1 cellular context compared by ENCODE assay signal in the genomic region with DNA sequence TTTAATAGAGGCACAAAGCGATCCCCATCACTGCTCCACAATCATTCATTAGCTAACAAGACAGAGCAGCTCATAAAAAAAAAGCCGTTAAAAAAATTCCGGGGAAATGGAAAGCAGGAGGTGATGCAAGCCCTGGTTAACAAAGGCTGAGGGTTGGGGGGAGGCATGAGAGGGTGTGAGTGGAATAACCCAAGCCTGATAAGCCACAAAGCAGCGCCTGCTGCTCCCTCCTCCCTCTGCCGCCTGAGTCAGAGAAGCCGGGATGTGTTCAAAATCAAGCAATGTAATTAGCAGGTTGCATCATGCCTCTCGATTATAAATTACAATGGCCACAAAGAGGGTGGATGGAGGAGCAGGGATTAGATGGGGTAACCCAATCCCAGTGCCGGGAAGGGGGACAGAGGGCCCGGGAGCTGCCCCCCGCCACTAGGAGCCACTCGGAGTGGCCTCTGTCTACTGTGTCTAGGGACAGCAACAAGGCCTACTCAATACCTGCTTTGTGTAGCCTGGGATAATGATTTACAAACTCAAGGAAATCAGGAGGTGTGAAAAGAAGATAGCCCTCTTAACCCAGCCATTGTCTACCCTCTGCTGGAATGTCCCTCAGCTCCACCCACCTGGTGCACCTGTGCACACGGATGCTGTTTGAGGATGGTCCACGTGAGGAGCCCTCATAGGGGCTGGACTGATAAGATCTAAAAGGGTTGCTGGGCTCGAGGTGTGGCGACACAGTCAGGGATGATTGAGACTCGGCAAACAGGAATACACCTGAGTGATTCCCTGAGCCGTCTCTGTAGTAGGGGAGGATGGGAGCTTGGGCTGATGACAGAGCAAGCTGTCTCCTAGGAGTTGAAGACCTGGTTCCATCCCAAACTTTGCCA.
TF ChIP-seq lines count a peak whose summit lies in the region.

No MANE protein-coding gene starts in this region.

TF ChIP-seq in K562, 482 proteins besides CTCF, POLR2A, EP300 and RAD21 (continued from another document and continues in another):
- TF ChIP-seq, protein P1, sequence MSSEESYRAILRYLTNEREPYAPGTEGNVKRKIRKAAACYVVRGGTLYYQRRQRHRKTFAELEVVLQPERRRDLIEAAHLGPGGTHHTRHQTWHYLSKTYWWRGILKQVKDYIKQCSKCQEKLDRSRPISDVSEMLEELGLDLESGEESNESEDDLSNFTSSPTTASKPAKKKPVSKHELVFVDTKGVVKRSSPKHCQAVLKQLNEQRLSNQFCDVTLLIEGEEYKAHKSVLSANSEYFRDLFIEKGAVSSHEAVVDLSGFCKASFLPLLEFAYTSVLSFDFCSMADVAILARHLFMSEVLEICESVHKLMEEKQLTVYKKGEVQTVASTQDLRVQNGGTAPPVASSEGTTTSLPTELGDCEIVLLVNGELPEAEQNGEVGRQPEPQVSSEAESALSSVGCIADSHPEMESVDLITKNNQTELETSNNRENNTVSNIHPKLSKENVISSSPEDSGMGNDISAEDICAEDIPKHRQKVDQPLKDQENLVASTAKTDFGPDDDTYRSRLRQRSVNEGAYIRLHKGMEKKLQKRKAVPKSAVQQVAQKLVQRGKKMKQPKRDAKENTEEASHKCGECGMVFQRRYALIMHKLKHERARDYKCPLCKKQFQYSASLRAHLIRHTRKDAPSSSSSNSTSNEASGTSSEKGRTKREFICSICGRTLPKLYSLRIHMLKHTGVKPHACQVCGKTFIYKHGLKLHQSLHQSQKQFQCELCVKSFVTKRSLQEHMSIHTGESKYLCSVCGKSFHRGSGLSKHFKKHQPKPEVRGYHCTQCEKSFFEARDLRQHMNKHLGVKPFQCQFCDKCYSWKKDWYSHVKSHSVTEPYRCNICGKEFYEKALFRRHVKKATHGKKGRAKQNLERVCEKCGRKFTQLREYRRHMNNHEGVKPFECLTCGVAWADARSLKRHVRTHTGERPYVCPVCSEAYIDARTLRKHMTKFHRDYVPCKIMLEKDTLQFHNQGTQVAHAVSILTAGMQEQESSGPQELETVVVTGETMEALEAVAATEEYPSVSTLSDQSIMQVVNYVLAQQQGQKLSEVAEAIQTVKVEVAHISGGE (CRISPR knock-in tag; IDR thresholded peaks at IDR 0.05), result no peak; a peak in 2 of 6 replicates
- TF ChIP-seq ZNF184 (CRISPR knock-in tag; IDR thresholded peaks at IDR 0.05) (no peak), C11orf30 (IDR thresholded peaks at IDR 0.05; ENCODE audit: low read depth) (no peak), GATAD2B (IDR thresholded peaks at IDR 0.05; ENCODE audit: borderline replicate concordance) (no peak), JUND (IDR thresholded peaks at IDR 0.05; ENCODE audit: borderline replicate concordance, low read depth, low read length) (peak; percentile 97), JUND (tag; IDR thresholded peaks at IDR 0.05; ENCODE audit: borderline replicate concordance, low read depth, low read length) (peak; percentile 91; the same call in 2 of the 3 replicates), MYNN (IDR thresholded peaks at IDR 0.05) (peak; percentile 85), MYNN (CRISPR knock-in tag; IDR thresholded peaks at IDR 0.05) (no peak), FOXM1 (IDR thresholded peaks at IDR 0.05; ENCODE audit: low read depth) (peak; percentile 49; the same call in 1 of the 2 replicates), FOXM1 (CRISPR knock-in tag; IDR thresholded peaks at IDR 0.05; ENCODE audit: low read depth) (no peak), ZNF764 (CRISPR knock-in tag; IDR thresholded peaks at IDR 0.05; ENCODE audit: low read depth) (no peak), HCFC1 (IDR thresholded peaks at IDR 0.05; ENCODE audit: low read depth, low read length) (peak; percentile 29; the same call in 1 of the 2 replicates), SAP30 (IDR thresholded peaks at IDR 0.05; ENCODE audit: borderline replicate concordance, insufficient read depth, low read depth, low read length, poor library complexity, severe bottlenecking) (no peak), ZNF212 (CRISPR knock-in tag; IDR thresholded peaks at IDR 0.05) (peak; percentile 78; the same call in 1 of the 2 replicates), ZNF41 (CRISPR knock-in tag; conservative IDR thresholded peaks at IDR 0.05) (peak; percentile 81), ZNF589 (CRISPR knock-in tag; IDR thresholded peaks at IDR 0.05; ENCODE audit: low read depth) (no peak; the same call in none of the 2 replicates), ZNF79 (CRISPR knock-in tag; IDR thresholded peaks at IDR 0.05; ENCODE audit: low read depth) (peak; percentile 72), CREM (IDR thresholded peaks at IDR 0.05; ENCODE audit: low read depth) (peak; percentile 66; the same call in 1 of the 2 replicates), STAT5A (IDR thresholded peaks at IDR 0.05; ENCODE audit: borderline replicate concordance, low read length) (peak; percentile 59; the same call in 1 of the 2 replicates), KLF10 (CRISPR knock-in tag; IDR thresholded peaks at IDR 0.05) (no peak), MCM2 (IDR thresholded peaks at IDR 0.05; ENCODE audit: low read depth) (no peak), RAD51 (IDR thresholded peaks at IDR 0.05; ENCODE audit: borderline replicate concordance, low read depth) (no peak), KDM2B (CRISPR knock-in tag; IDR thresholded peaks at IDR 0.05) (no peak)
- TF ChIP-seq, protein P2, sequence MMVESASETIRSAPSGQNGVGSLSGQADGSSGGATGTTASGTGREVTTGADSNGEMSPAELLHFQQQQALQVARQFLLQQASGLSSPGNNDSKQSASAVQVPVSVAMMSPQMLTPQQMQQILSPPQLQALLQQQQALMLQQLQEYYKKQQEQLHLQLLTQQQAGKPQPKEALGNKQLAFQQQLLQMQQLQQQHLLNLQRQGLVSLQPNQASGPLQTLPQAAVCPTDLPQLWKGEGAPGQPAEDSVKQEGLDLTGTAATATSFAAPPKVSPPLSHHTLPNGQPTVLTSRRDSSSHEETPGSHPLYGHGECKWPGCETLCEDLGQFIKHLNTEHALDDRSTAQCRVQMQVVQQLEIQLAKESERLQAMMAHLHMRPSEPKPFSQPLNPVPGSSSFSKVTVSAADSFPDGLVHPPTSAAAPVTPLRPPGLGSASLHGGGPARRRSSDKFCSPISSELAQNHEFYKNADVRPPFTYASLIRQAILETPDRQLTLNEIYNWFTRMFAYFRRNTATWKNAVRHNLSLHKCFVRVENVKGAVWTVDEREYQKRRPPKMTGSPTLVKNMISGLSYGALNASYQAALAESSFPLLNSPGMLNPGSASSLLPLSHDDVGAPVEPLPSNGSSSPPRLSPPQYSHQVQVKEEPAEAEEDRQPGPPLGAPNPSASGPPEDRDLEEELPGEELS (CRISPR knock-in tag; IDR thresholded peaks at IDR 0.05; ENCODE audit: borderline replicate concordance), result 0 out of 2 replicates have a peak, but pooled peaks have one; percentile 74
- TF ChIP-seq, protein P3, sequence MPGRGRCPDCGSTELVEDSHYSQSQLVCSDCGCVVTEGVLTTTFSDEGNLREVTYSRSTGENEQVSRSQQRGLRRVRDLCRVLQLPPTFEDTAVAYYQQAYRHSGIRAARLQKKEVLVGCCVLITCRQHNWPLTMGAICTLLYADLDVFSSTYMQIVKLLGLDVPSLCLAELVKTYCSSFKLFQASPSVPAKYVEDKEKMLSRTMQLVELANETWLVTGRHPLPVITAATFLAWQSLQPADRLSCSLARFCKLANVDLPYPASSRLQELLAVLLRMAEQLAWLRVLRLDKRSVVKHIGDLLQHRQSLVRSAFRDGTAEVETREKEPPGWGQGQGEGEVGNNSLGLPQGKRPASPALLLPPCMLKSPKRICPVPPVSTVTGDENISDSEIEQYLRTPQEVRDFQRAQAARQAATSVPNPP (IDR thresholded peaks at IDR 0.05; ENCODE audit: borderline replicate concordance, insufficient read depth, insufficient read length), result no peak
- TF ChIP-seq, protein P4, sequence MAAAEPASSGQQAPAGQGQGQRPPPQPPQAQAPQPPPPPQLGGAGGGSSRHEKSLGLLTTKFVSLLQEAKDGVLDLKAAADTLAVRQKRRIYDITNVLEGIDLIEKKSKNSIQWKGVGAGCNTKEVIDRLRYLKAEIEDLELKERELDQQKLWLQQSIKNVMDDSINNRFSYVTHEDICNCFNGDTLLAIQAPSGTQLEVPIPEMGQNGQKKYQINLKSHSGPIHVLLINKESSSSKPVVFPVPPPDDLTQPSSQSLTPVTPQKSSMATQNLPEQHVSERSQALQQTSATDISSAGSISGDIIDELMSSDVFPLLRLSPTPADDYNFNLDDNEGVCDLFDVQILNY (CRISPR knock-in tag; IDR thresholded peaks at IDR 0.05), result no peak; the same call in 1 of the 2 replicates
- TF ChIP-seq, protein P5, sequence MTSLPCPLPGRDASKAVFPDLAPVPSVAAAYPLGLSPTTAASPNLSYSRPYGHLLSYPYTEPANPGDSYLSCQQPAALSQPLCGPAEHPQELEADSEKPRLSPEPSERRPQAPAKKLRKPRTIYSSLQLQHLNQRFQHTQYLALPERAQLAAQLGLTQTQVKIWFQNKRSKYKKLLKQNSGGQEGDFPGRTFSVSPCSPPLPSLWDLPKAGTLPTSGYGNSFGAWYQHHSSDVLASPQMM (CRISPR knock-in tag; IDR thresholded peaks at IDR 0.05), result no peak
- TF ChIP-seq, protein P6, sequence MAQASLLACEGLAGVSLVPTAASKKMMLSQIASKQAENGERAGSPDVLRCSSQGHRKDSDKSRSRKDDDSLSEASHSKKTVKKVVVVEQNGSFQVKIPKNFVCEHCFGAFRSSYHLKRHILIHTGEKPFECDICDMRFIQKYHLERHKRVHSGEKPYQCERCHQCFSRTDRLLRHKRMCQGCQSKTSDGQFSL (CRISPR knock-in tag; IDR thresholded peaks at IDR 0.05), result peak; percentile 61; the same call in 1 of the 2 replicates
- TF ChIP-seq, protein P6 (tag; IDR thresholded peaks at IDR 0.05), result peak; percentile 79 to 82; a peak in 3 of 4 replicates
- TF ChIP-seq, protein P7, sequence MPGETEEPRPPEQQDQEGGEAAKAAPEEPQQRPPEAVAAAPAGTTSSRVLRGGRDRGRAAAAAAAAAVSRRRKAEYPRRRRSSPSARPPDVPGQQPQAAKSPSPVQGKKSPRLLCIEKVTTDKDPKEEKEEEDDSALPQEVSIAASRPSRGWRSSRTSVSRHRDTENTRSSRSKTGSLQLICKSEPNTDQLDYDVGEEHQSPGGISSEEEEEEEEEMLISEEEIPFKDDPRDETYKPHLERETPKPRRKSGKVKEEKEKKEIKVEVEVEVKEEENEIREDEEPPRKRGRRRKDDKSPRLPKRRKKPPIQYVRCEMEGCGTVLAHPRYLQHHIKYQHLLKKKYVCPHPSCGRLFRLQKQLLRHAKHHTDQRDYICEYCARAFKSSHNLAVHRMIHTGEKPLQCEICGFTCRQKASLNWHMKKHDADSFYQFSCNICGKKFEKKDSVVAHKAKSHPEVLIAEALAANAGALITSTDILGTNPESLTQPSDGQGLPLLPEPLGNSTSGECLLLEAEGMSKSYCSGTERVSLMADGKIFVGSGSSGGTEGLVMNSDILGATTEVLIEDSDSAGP (CRISPR knock-in tag; IDR thresholded peaks at IDR 0.05), result no peak; the same call in 1 of the 2 replicates
- TF ChIP-seq, protein P8, sequence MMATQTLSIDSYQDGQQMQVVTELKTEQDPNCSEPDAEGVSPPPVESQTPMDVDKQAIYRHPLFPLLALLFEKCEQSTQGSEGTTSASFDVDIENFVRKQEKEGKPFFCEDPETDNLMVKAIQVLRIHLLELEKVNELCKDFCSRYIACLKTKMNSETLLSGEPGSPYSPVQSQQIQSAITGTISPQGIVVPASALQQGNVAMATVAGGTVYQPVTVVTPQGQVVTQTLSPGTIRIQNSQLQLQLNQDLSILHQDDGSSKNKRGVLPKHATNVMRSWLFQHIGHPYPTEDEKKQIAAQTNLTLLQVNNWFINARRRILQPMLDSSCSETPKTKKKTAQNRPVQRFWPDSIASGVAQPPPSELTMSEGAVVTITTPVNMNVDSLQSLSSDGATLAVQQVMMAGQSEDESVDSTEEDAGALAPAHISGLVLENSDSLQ (IDR thresholded peaks at IDR 0.05), result peak; percentile 66
- TF ChIP-seq, protein P9, sequence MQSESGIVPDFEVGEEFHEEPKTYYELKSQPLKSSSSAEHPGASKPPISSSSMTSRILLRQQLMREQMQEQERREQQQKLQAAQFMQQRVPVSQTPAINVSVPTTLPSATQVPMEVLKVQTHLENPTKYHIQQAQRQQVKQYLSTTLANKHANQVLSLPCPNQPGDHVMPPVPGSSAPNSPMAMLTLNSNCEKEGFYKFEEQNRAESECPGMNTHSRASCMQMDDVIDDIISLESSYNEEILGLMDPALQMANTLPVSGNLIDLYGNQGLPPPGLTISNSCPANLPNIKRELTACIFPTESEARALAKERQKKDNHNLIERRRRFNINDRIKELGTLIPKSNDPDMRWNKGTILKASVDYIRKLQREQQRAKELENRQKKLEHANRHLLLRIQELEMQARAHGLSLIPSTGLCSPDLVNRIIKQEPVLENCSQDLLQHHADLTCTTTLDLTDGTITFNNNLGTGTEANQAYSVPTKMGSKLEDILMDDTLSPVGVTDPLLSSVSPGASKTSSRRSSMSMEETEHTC (IDR thresholded peaks at IDR 0.05), result no peak
- TF ChIP-seq, protein P10, sequence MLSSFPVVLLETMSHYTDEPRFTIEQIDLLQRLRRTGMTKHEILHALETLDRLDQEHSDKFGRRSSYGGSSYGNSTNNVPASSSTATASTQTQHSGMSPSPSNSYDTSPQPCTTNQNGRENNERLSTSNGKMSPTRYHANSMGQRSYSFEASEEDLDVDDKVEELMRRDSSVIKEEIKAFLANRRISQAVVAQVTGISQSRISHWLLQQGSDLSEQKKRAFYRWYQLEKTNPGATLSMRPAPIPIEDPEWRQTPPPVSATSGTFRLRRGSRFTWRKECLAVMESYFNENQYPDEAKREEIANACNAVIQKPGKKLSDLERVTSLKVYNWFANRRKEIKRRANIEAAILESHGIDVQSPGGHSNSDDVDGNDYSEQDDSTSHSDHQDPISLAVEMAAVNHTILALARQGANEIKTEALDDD (IDR thresholded peaks at IDR 0.05), result peak; percentile 92
- TF ChIP-seq, protein P11, sequence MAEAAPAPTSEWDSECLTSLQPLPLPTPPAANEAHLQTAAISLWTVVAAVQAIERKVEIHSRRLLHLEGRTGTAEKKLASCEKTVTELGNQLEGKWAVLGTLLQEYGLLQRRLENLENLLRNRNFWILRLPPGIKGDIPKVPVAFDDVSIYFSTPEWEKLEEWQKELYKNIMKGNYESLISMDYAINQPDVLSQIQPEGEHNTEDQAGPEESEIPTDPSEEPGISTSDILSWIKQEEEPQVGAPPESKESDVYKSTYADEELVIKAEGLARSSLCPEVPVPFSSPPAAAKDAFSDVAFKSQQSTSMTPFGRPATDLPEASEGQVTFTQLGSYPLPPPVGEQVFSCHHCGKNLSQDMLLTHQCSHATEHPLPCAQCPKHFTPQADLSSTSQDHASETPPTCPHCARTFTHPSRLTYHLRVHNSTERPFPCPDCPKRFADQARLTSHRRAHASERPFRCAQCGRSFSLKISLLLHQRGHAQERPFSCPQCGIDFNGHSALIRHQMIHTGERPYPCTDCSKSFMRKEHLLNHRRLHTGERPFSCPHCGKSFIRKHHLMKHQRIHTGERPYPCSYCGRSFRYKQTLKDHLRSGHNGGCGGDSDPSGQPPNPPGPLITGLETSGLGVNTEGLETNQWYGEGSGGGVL (CRISPR knock-in tag; IDR thresholded peaks at IDR 0.05), result peak; percentile 7
- TF ChIP-seq, protein P12, sequence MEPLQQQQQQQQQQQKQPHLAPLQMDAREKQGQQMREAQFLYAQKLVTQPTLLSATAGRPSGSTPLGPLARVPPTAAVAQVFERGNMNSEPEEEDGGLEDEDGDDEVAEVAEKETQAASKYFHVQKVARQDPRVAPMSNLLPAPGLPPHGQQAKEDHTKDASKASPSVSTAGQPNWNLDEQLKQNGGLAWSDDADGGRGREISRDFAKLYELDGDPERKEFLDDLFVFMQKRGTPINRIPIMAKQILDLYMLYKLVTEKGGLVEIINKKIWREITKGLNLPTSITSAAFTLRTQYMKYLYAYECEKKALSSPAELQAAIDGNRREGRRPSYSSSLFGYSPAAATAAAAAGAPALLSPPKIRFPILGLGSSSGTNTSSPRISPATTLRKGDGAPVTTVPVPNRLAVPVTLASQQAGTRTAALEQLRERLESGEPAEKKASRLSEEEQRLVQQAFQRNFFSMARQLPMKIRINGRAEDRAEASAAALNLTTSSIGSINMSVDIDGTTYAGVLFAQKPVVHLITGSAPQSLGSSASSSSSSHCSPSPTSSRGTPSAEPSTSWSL (CRISPR knock-in tag; IDR thresholded peaks at IDR 0.05; ENCODE audit: borderline replicate concordance), result 0 out of 2 replicates have a peak, but pooled peaks have one; percentile 22
